15 cellular contexts compared by ENCODE assay signal in the genomic region with DNA sequence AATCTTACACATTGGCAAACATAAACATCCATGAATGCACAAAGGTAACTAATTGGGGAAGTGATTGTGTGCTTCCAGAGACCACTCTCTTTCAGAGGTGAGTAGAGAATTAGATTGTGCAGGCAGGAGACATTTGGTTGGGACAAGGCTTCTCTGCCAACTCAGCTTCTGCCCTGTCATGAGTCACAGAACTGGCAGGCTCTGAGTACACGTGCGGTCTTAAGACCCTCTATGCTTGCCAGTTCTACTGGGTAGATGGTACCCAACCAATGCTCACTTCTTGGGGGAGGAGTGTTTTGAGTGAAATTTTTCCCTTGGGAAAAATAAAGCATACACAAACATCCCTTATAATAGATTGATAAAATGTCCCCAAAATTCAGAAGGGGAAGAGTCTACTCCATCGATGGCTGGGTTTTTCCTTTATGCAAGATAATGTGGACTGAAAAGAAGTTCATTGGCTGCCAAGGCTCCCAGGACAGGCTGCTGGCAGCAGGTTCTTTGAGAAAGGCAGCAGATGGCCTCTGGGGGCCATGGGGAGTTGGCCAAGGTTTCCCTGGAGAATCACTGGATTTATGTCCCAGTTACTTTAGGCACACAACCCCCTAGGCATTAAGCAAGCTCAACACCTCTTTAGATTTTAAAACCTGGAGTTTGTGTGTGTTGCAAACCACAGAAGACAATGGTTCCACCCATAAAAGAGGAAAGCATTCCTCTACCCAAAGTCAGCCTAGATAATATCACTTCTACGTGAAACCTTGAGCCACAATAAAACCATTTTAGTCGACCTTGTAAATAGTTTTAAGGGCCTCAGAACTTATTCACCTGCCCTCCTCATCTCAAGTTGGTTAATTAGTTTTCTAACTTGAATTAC.
A peak's percentile ranks its signal among the peaks of the same experiment; 100 is the strongest.
DNase-seq lines count a peak whose midpoint lies in the region; ATAC-seq and TF ChIP-seq lines count a peak whose summit lies in the region.
"Had no signal": no experiment of that assay in that cellular context is flagged by ENCODE, and none has a peak within 500 bp of the region (broad histone marks: within the 10 kb centered on the region; RNA-seq: fewer than 3 reads in every experiment).

No MANE protein-coding gene starts in this region.

- in situ Hi-C loops in transverse colon (cut with MboI; ENCODE audit: low pct_ligation_motif_present in 1 of 4, low pct_unique_long_range_greater_than_20kb in 1 of 4, low sequenced_read_pairs in 3 of 4), result loop anchor here in 1 of 4 donors (25.0 kb wide), 1 partner anchor 109 kb away; no protein-coding TSS in a partner anchor

- no peak overlapping the region for H3K4me3 Mint-ChIP-seq in natural killer cell
- H3K4me3 Mint-ChIP-seq: T-helper 2 cell treated with Interferon-gamma antibody and Interleukin-4, amounts not matched to agents 5 μg/mL and 100 μg/mL, for 36 hours had no signal

- H3K4me1 Mint-ChIP-seq in natural killer cell, result no peaks in the 10 kb centered on the region

- ATAC-seq in natural killer cell (no peak), GM21381 (IDR thresholded peaks at IDR 0.05; ENCODE audit: unreplicated experiment) (no peak)
- ATAC-seq: GM12878, K562 had no signal

- WGBS in transverse colon (ENCODE audit: low coverage in 1 of 2), 2 donors, result 57 to 69% methylated on average over 3 to 5 of the region's 5 CpGs

- no peaks in the 10 kb centered on the region for H3K36me3 Mint-ChIP-seq in natural killer cell

- peak; percentile 67 for DNase-seq in DMS 273 (lab: John Stamatoyannopoulos, UW; ENCODE audit: unreplicated experiment)
- peak; percentile 37 for DNase-seq in HT1080 (ENCODE audit: low read depth)
- peak; percentile 97 for DNase-seq in NCI-H446 treated with DMSO at 0.1 percent for 48 hours (lab: John Stamatoyannopoulos, UW)
- peak; percentile 60 for DNase-seq in islet precursor cell
- DNase-seq in natural killer cell, result no peak
- no peak for DNase-seq in transverse colon
- no peak for DNase-seq in H7
- DNase-seq: NCI-H1417, NCI-H345 had no signal

- no peak for TF ChIP-seq POLR2A in transverse colon (IDR thresholded peaks at IDR 0.05)

- H3K27ac ChIP-seq in transverse colon, result no peak overlapping the region
- H3K27ac ChIP-seq: BLaER1 treated with 17β-estradiol and CSF1 and Interleukin-3, amounts not matched to agents 10 nM and 100 nM; HL-60 had no signal

- no peaks in the 10 kb centered on the region for H3K27me3 Mint-ChIP-seq in natural killer cell (ENCODE audit: low read depth in 2 of 2)

- H3K4me1 ChIP-seq in transverse colon, result no peaks in the 10 kb centered on the region

- TF ChIP-seq CTCF in natural killer cell (IDR thresholded peaks at IDR 0.05) (no peak), transverse colon (IDR thresholded peaks at IDR 0.05) (no peak)

- peaks cover 0 to 2% of the 10 kb centered on the region in 2 donors for H3K9me3 Mint-ChIP-seq in natural killer cell
- H3K9me3 Mint-ChIP-seq: T-helper 2 cell treated with Interferon-gamma antibody and Interleukin-4, amounts not matched to agents 5 μg/mL and 100 μg/mL, for 36 hours had no signal

- TF ChIP-seq EP300 in transverse colon (IDR thresholded peaks at IDR 0.05; ENCODE audit: low read depth), result no peak

- intact Hi-C loops in natural killer cell (cut with micrococcal nuclease), result no loop called here
- intact Hi-C loops in transverse colon (cut with DNase I; ENCODE audit: low total_unique reads), result no loop called here

- no peaks in the 10 kb centered on the region for H3K27me3 ChIP-seq in transverse colon
- no peaks in the 10 kb centered on the region for H3K27me3 ChIP-seq in H7 (ENCODE audit: control insufficient read depth, insufficient read depth, low read length)
- H3K27me3 ChIP-seq: BLaER1 treated with 17β-estradiol and CSF1 and Interleukin-3, amounts not matched to agents 10 nM and 100 nM had no signal

- no peaks in the 10 kb centered on the region for H3K36me3 ChIP-seq in transverse colon
- no peaks in the 10 kb centered on the region for H3K36me3 ChIP-seq in H7 (replicated peaks; ENCODE audit: control insufficient read depth, insufficient read depth, low read length)
- H3K36me3 ChIP-seq: BLaER1 treated with 17β-estradiol and CSF1 and Interleukin-3, amounts not matched to agents 10 nM and 100 nM had no signal

- H3K4me3 ChIP-seq in transverse colon (no peak overlapping the region), H7 (ENCODE audit: insufficient read depth, low read depth, low read length) (no peak overlapping the region)
- H3K4me3 ChIP-seq: BLaER1 treated with 17β-estradiol and CSF1 and Interleukin-3, amounts not matched to agents 10 nM and 100 nM; GM12878; K562 had no signal

- no peak overlapping the region for H3K27ac Mint-ChIP-seq in natural killer cell
- H3K27ac Mint-ChIP-seq: T-helper 2 cell treated with Interferon-gamma antibody and Interleukin-4, amounts not matched to agents 5 μg/mL and 100 μg/mL, for 36 hours had no signal

- no peaks in the 10 kb centered on the region for H3K9me3 ChIP-seq in transverse colon

Comparison
In these comparisons a context has a peak if more than half of its experiments do, and no peak if none do; other contexts are left out.
1. DNase-seq: peak in DMS 273 (single experiment), HT1080 (single experiment), NCI-H446 treated with DMSO at 0.1 percent for 48 hours (single experiment) and islet precursor cell (single experiment); none in natural killer cell (single experiment), transverse colon (single experiment) and H7 (single experiment).